Comparison of ENCODE assay signal across 12 cellular contexts in the genomic region with DNA sequence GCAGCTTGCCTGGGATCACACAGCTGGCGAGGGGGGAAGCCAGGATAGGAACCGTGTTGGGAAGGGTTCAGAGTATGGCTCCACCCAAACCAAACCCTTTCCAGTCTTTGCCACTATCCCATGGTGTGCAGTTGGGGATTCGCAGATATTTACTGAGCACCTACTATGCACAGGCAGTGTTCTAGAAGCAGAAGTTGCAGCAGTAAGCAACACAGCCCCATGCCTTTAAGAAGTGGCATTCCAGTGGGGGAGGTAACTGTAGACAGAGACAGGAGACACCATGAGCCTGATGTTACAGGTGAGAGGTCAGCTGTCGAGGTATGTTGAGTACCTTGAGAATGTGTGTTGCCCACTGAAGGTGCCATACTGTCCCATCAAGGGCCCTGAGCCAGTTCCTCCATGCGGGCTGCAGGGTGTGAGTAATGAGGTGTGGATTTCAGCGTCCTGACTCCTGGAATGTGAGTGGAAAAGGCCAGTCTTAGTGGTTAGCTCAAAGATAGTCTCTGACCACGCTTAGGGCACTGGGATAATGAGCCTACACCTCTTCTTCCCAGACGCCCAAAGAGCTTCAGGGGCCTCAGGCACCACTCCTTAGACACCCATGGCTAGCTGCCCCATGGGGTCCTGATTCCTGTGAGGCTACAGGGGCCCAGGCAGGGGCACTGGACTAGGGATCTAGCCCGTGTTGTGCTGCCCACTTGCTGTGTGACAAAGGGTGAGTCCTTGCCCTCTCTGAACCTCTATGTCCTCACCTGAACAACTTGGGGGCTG.
DNase-seq lines count a peak whose midpoint lies in the region; ATAC-seq, FAIRE-seq and TF ChIP-seq lines count a peak whose summit lies in the region.
"Had no signal": no experiment of that assay in that cellular context is flagged by ENCODE, and none has a peak within 500 bp of the region (broad histone marks: within the 10 kb centered on the region; RNA-seq: fewer than 3 reads in every experiment).

No MANE protein-coding gene starts in this region.

- ATAC-seq in HepG2 (no peak), right lobe of liver (no peak)
- ATAC-seq: effector memory CD8-positive, alpha-beta T cell had no signal

- H2AFZ ChIP-seq in HepG2 (ENCODE audit: low read length) = no peak overlapping the region

- no peak overlapping the region for H4K8ac ChIP-seq in mesendoderm (ENCODE audit: low read depth, low read length)

- H3K4me2 ChIP-seq in HepG2 (ENCODE audit: low read depth, low read length) (no peak overlapping the region), mesendoderm (ENCODE audit: low read length) (no peak overlapping the region)

- no peak for TF ChIP-seq POLR2A in HepG2 (IDR thresholded peaks at IDR 0.05; ENCODE audit: insufficient read depth in 1 of 2, low read depth in 2 of 2, low read length in 2 of 2)
- TF ChIP-seq POLR2A in right lobe of liver (IDR thresholded peaks at IDR 0.05) = no peak

- no peak overlapping the region for H3K56ac ChIP-seq in mesendoderm (ENCODE audit: low read length)

- 6% methylated on average over 6 of the region's 9 CpGs for WGBS in HepG2 (ENCODE audit: low lambda C conversion rate)
- WGBS in right lobe of liver (ENCODE audit: insufficient coverage, low coverage, low lambda C conversion rate, missing lambda C conversion rate) = 68% methylated on average over 5 of the region's 9 CpGs
- WGBS in mesendoderm (ENCODE audit: extremely low coverage, insufficient coverage, low lambda C conversion rate) = no CpG with 5 or more reads among the region's 9 CpGs

- no peak overlapping the region for H2BK5ac ChIP-seq in mesendoderm (ENCODE audit: low read length)

- H3K4me1 ChIP-seq in HepG2 (ENCODE audit: insufficient read depth, low read length) (no peaks in the 10 kb centered on the region), right lobe of liver (no peaks in the 10 kb centered on the region), mesendoderm (ENCODE audit: control insufficient read depth, low read depth, low read length) (no peaks in the 10 kb centered on the region)

- no peak overlapping the region for H3K18ac ChIP-seq in mesendoderm (ENCODE audit: low read length)

- no peak for TF ChIP-seq RAD21 in HepG2 (CRISPR knock-in tag; IDR thresholded peaks at IDR 0.05)

- no peak for TF ChIP-seq EP300 in HepG2 (IDR thresholded peaks at IDR 0.05; ENCODE audit: low read depth in 2 of 2, low read length in 2 of 2)
- no peak for TF ChIP-seq EP300 in HepG2 (CRISPR knock-in tag; IDR thresholded peaks at IDR 0.05; ENCODE audit: borderline replicate concordance)

- no peak overlapping the region for H3K4ac ChIP-seq in mesendoderm (ENCODE audit: low read depth, low read length)

- no peak overlapping the region for H2BK15ac ChIP-seq in mesendoderm (replicated peaks; ENCODE audit: low read depth)

- no peak for FAIRE-seq in HepG2 (lab: Jason Lieb, UNC)
- FAIRE-seq: TTC549 had no signal

- H3K79me2 ChIP-seq in HepG2 (ENCODE audit: insufficient read depth, low read length) (no peaks in the 10 kb centered on the region), mesendoderm (ENCODE audit: control insufficient read depth, insufficient read depth, low read length) (no peaks in the 10 kb centered on the region)

- H3K36me3 ChIP-seq in HepG2 (replicated peaks in 1 of 2; ENCODE audit: control insufficient read depth in 1 of 2, insufficient read depth in 2 of 2, low read length in 2 of 2) = no peaks in the 10 kb centered on the region
- H3K36me3 ChIP-seq in right lobe of liver = no peaks in the 10 kb centered on the region
- H3K36me3 ChIP-seq in mesendoderm (ENCODE audit: control insufficient read depth, insufficient read depth, low read length) = no peaks in the 10 kb centered on the region

- no peak overlapping the region for H2AK5ac ChIP-seq in mesendoderm (ENCODE audit: low read length)

- no peaks in the 10 kb centered on the region for H3K79me1 ChIP-seq in mesendoderm (ENCODE audit: low read length)

- intact Hi-C loops in HepG2 (cut with micrococcal nuclease; ENCODE audit: unreplicated experiment) (no loop called here), right lobe of liver (cut with DNase I) (no loop called here)

- H3K4me3 ChIP-seq in HepG2 (replicated peaks in 1 of 3; ENCODE audit: insufficient read depth in 1 of 3, low read depth in 2 of 3, low read length in 3 of 3) (no peak overlapping the region), right lobe of liver (no peak overlapping the region), epithelial cell of proximal tubule (ENCODE audit: low read depth, low read length) (no peak overlapping the region), mesendoderm (ENCODE audit: low read length) (no peak overlapping the region)
- H3K4me3 ChIP-seq: skin epidermis had no signal

- CTCF ChIA-PET in HepG2 (lab: Yijun Ruan, JAX; ENCODE audit: low intra/inter-chr PET ratio, low total read pairs) = no interaction called here

- TF ChIP-seq CTCF in HepG2 (CRISPR knock-in tag; IDR thresholded peaks at IDR 0.05) (no peak), right lobe of liver (IDR thresholded peaks at IDR 0.05) (no peak), epithelial cell of proximal tubule (conservative IDR thresholded peaks at IDR 0.05; ENCODE audit: low read depth, low read length) (no peak)

- POLR2A ChIA-PET in HepG2 (lab: Yijun Ruan, JAX) = no interaction called here

- no peak overlapping the region for H2BK120ac ChIP-seq in mesendoderm (ENCODE audit: low read depth, low read length)

- H3K27ac ChIP-seq in HepG2 (ENCODE audit: extremely low read length, insufficient read depth, low read length) (no peak overlapping the region), right lobe of liver (no peak overlapping the region), mesendoderm (ENCODE audit: low read depth, low read length) (no peak overlapping the region)

- no peak for DNase-seq in HepG2 (ENCODE audit: low spot score)
- DNase-seq in right lobe of liver = no peak
- DNase-seq in epithelial cell of proximal tubule (ENCODE audit: low read depth) = peak; percentile 3
- peak; percentile 71 for DNase-seq in mesendoderm
- no peak for DNase-seq in activated effector memory CD4-positive, alpha-beta T cell treated with anti-CD3 and anti-CD28 coated beads, Interleukin-2, amount 50 U/mL, for 16 hours
- no peak for DNase-seq in foreskin melanocyte
- no peak for DNase-seq in NCI-H526 treated with DMSO at 0.1 percent for 48 hours (lab: John Stamatoyannopoulos, UW)
- DNase-seq in NOMO-1 treated with DMSO at 0.1 percent for 48 hours (lab: John Stamatoyannopoulos, UW; ENCODE audit: unreplicated experiment) = no peak
- DNase-seq: amniotic stem cell; effector memory CD8-positive, alpha-beta T cell had no signal

- in situ Hi-C loops in HepG2 (cut with HindIII; ENCODE audit: extremely low pct_ligation_motif_present, low pct_unique_long_range_greater_than_20kb) = no loop called here

- H3K9ac ChIP-seq in HepG2 (ENCODE audit: insufficient read depth, low read depth, low read length) = no peak overlapping the region
- H3K9ac ChIP-seq in mesendoderm (ENCODE audit: low read length) = no peak overlapping the region

- no TSS peak for BruUV-seq in HepG2 (replicated peaks; lab: Mats Ljungman, UMichigan)

- peaks cover 3 to 19% of the 10 kb centered on the region in 2 experiments; a peak in 3 of 5 replicates for H3K27me3 ChIP-seq in HepG2 (ENCODE audit: control insufficient read depth in 1 of 2, insufficient read depth in 2 of 2, low read length in 2 of 2)
- no peaks in the 10 kb centered on the region for H3K27me3 ChIP-seq in right lobe of liver
- H3K27me3 ChIP-seq in mesendoderm (ENCODE audit: insufficient read depth, low read length, poor library complexity) = no peaks in the 10 kb centered on the region

- no peak overlapping the region for H4K5ac ChIP-seq in mesendoderm (ENCODE audit: low read length)

- no peak overlapping the region for H3K23ac ChIP-seq in mesendoderm (ENCODE audit: low read length)

- H3K9me3 ChIP-seq in HepG2 (ENCODE audit: low read length) (no peaks in the 10 kb centered on the region), right lobe of liver (no peaks in the 10 kb centered on the region)

- no peaks in the 10 kb centered on the region for H4K20me1 ChIP-seq in HepG2 (ENCODE audit: insufficient read depth, low read length)

TF ChIP-seq in HepG2, 621 proteins besides CTCF, POLR2A, EP300 and RAD21:
- TF ChIP-seq ZNF768 (CRISPR knock-in tag; IDR thresholded peaks at IDR 0.05) = peak; percentile 89
- no peak for TF ChIP-seq ZNF713 (CRISPR knock-in tag; IDR thresholded peaks at IDR 0.05)
- TF ChIP-seq ZNF382 (CRISPR knock-in tag; IDR thresholded peaks at IDR 0.05; ENCODE audit: borderline replicate concordance) = no peak

Comparison
In these comparisons a context has a peak if more than half of its experiments do, and no peak if none do; other contexts are left out.
1. DNase-seq: peak in epithelial cell of proximal tubule (single experiment) and mesendoderm (single experiment); none in HepG2 (single experiment), right lobe of liver (0 of 3), activated effector memory CD4-positive, alpha-beta T cell treated with anti-CD3 and anti-CD28 coated beads, Interleukin-2, amount 50 U/mL, for 16 hours (single experiment), foreskin melanocyte (single experiment), NCI-H526 treated with DMSO at 0.1 percent for 48 hours (single experiment) and NOMO-1 treated with DMSO at 0.1 percent for 48 hours (single experiment).